Comparison of ENCODE assay signal across 20 cellular contexts in the genomic region with DNA sequence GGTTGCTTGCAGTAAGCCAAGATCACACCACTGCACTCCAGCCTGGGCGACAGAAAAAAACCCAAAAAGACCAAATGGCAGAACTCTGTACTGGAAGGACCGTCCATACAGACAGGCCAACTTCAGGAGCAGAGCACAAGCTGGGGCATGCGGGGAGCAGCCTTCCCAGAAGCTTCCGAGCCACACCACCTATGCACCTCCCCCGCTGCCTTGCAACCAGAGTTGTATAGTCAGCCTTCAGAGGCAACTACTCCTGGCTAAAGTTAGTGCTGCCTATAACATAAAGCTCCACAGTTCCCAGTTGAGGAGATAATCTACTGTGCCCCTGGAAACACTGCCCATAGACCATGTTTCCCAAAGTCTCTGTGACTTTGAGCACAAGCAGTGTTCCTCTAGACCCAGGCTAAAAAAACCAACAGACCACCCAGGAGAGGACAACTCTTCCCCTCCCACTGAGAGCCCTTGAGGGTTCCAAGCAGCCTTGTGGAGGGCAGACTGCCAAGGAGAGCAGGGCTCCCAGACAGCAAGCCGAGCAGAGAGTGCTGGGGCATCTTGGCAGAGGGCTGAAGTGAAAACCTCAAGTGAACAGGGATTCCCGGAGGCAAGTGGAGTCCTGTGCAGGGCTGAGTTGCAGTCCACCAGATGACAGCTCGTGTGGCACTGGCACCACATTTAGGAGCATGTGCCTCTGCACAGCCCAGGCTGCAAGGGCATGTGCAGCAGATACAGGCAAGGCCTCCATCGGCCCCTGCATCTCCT. TPM values are rescaled to one million over a fixed set of nuclear protein-coding genes. Genes with fewer than 3 reads are reported as not detected.
A peak's percentile ranks its signal among the peaks of the same experiment; 100 is the strongest.
DNase-seq lines count a peak whose midpoint lies in the region; ATAC-seq and TF ChIP-seq lines count a peak whose summit lies in the region.
"Had no signal": no experiment of that assay in that cellular context is flagged by ENCODE, and none has a peak within 500 bp of the region (broad histone marks: within the 10 kb centered on the region; RNA-seq: fewer than 3 reads in every experiment).

No MANE protein-coding gene starts in this region.

- H3K36me3 Mint-ChIP-seq in CD8-positive, alpha-beta T cell, result peaks cover 66% of the 10 kb centered on the region
- H3K36me3 Mint-ChIP-seq in nephron progenitor cell (ENCODE audit: low read depth), result peaks cover 67% of the 10 kb centered on the region

- POLR2A ChIA-PET in CD8-positive, alpha-beta T cell (lab: Charles Lee), result no interaction called here

- H3K4me3 Mint-ChIP-seq in CD8-positive, alpha-beta T cell, result no peak overlapping the region
- H3K4me3 Mint-ChIP-seq in nephron progenitor cell, result no peak overlapping the region
- H3K4me3 Mint-ChIP-seq: activated naive CD4-positive, alpha-beta T cell treated with anti-CD3 and anti-CD28 coated beads, Interleukin-2, amount 10 ng/mL, durations not matched to agents 7 days and 5 days had no signal

- no peaks in the 10 kb centered on the region for H3K9me3 Mint-ChIP-seq in CD8-positive, alpha-beta T cell
- H3K9me3 Mint-ChIP-seq in nephron progenitor cell, result no peaks in the 10 kb centered on the region
- H3K9me3 Mint-ChIP-seq: activated naive CD4-positive, alpha-beta T cell treated with anti-CD3 and anti-CD28 coated beads, Interleukin-2, amount 10 ng/mL, durations not matched to agents 7 days and 5 days had no signal

- peaks cover 30% of the 10 kb centered on the region for H3K4me1 Mint-ChIP-seq in CD8-positive, alpha-beta T cell (ENCODE audit: low read depth)
- H3K4me1 Mint-ChIP-seq in nephron progenitor cell, result peaks cover 24% of the 10 kb centered on the region

- no peak for DNase-seq in CD8-positive, alpha-beta T cell
- DNase-seq in SJCRH30 (peak; percentile 38 to 43), foreskin keratinocyte (peak in 1 of 2 donors; percentile 45), nephron progenitor cell (no peak), NCI-H2029 (lab: John Stamatoyannopoulos, UW) (no peak), ascending aorta (ENCODE audit: low spot score in 2 of 2) (no peak)
- DNase-seq: activated CD4-positive, CD25-positive, alpha-beta regulatory T cell; activated naive CD4-positive, alpha-beta T cell treated with anti-CD3 and anti-CD28 coated beads, Interleukin-2, amount 10 ng/mL, durations not matched to agents 7 days and 5 days; central memory CD4-positive, alpha-beta T cell; DND-41; mesendoderm; NCI-H2029 treated with DMSO at 0.1 percent for 48 hours; NCI-H524 treated with DMSO at 0.1 percent for 48 hours; PC-9; stimulated activated CD4-positive, alpha-beta T cell treated with anti-CD3 and anti-CD28 coated beads, Interleukin-12 subunit alpha, Interleukin-12 subunit beta, amount 100 ng/mL, for 4 hours had no signal

- no peak overlapping the region for H3K27ac ChIP-seq in CD8-positive, alpha-beta T cell (ENCODE audit: low read depth, low read length)
- H3K27ac ChIP-seq in SJCRH30 (no peak overlapping the region), foreskin keratinocyte (no peak overlapping the region), ascending aorta (no peak overlapping the region)
- H3K27ac ChIP-seq: BLaER1 treated with 17β-estradiol and CSF1 and Interleukin-3, amounts not matched to agents 10 nM and 100 nM; epithelial cell of prostate; PC-9 had no signal

- peak overlapping the region; percentile 49 for H3K27ac Mint-ChIP-seq in CD8-positive, alpha-beta T cell
- H3K27ac Mint-ChIP-seq in nephron progenitor cell, result peak overlapping the region; percentile 88

- H3K9me3 ChIP-seq in CD8-positive, alpha-beta T cell (ENCODE audit: low read length), result no peaks in the 10 kb centered on the region
- H3K9me3 ChIP-seq in SJCRH30 (replicated peaks) (no peaks in the 10 kb centered on the region), ascending aorta (no peaks in the 10 kb centered on the region)
- H3K9me3 ChIP-seq: BLaER1 treated with 17β-estradiol and CSF1 and Interleukin-3, amounts not matched to agents 10 nM and 100 nM; HAP-1 had no signal

- no peaks in the 10 kb centered on the region for H3K27me3 Mint-ChIP-seq in CD8-positive, alpha-beta T cell (ENCODE audit: low read depth)
- H3K27me3 Mint-ChIP-seq in nephron progenitor cell (ENCODE audit: low read depth, poor library complexity), result peaks cover 4% of the 10 kb centered on the region
- H3K27me3 Mint-ChIP-seq: activated naive CD4-positive, alpha-beta T cell treated with anti-CD3 and anti-CD28 coated beads, Interleukin-2, amount 10 ng/mL, durations not matched to agents 7 days and 5 days had no signal

- intact Hi-C loops in CD8-positive, alpha-beta T cell (cut with DNase I, micrococcal nuclease), result loop anchor here (10.0 kb wide), 2 partner anchors 413 to 623 kb away; a partner anchor contains a TSS
- intact Hi-C loops in ascending aorta (cut with DNase I), result no loop called here

- no peak overlapping the region for H3K4me3 ChIP-seq in CD8-positive, alpha-beta T cell (ENCODE audit: low read depth, low read length)
- H3K4me3 ChIP-seq in SJCRH30 (no peak overlapping the region), ascending aorta (no peak overlapping the region)
- H3K4me3 ChIP-seq: BLaER1 treated with 17β-estradiol and CSF1 and Interleukin-3, amounts not matched to agents 10 nM and 100 nM; HAP-1; PC-9 had no signal

- TF ChIP-seq CTCF in CD8-positive, alpha-beta T cell (IDR thresholded peaks at IDR 0.05), result no peak
- no peak for TF ChIP-seq CTCF in foreskin keratinocyte (conservative IDR thresholded peaks at IDR 0.05)
- no peak for TF ChIP-seq CTCF in nephron progenitor cell (IDR thresholded peaks at IDR 0.05)
- TF ChIP-seq CTCF in ascending aorta (IDR thresholded peaks at IDR 0.05), result no peak

- peaks cover 23% of the 10 kb centered on the region for H3K4me1 ChIP-seq in CD8-positive, alpha-beta T cell (ENCODE audit: insufficient read depth, low read length)
- H3K4me1 ChIP-seq in SJCRH30, result no peaks in the 10 kb centered on the region
- H3K4me1 ChIP-seq in foreskin keratinocyte, result no peaks in the 10 kb centered on the region
- peaks cover 0 to 14% of the 10 kb centered on the region in 2 donors for H3K4me1 ChIP-seq in ascending aorta

- no peak for ATAC-seq in CD8-positive, alpha-beta T cell
- peak; percentile 60 for ATAC-seq in foreskin keratinocyte
- ATAC-seq in GM21529 (IDR thresholded peaks at IDR 0.05; ENCODE audit: unreplicated experiment), result no peak
- ATAC-seq in HG03039 (IDR thresholded peaks at IDR 0.05; ENCODE audit: unreplicated experiment), result no peak

- peaks cover 20% of the 10 kb centered on the region for H3K36me3 ChIP-seq in CD8-positive, alpha-beta T cell (ENCODE audit: insufficient read depth, low read length)
- peaks cover 22% of the 10 kb centered on the region for H3K36me3 ChIP-seq in SJCRH30
- H3K36me3 ChIP-seq in ascending aorta, result peaks cover 31 to 32% of the 10 kb centered on the region in 2 donors

- CTCF ChIA-PET in CD8-positive, alpha-beta T cell (lab: Charles Lee), result interaction anchor here (1.0 kb wide), 1 partner anchor 13 kb away, joined by 3 read pairs; no protein-coding TSS in a partner anchor

- H3K27me3 ChIP-seq in CD8-positive, alpha-beta T cell (ENCODE audit: insufficient read depth, low read length), result no peaks in the 10 kb centered on the region
- no peaks in the 10 kb centered on the region for H3K27me3 ChIP-seq in SJCRH30
- H3K27me3 ChIP-seq in foreskin keratinocyte, result no peaks in the 10 kb centered on the region
- H3K27me3 ChIP-seq in ascending aorta, result no peaks in the 10 kb centered on the region
- H3K27me3 ChIP-seq: BLaER1 treated with 17β-estradiol and CSF1 and Interleukin-3, amounts not matched to agents 10 nM and 100 nM had no signal

RNA-seq across cellular contexts. Expression of a gene that starts 6.8 kb away (rescaled TPM):
- 1 to 10 TPM; 8.2 to 8.5 TPM for total RNA-seq in CD8-positive, alpha-beta T cell
- 10.0 and 12.7 TPM in 2 replicates for total RNA-seq in SJCRH30 (2014; rRNA removed; shearing (Covaris generic))
- total RNA-seq in foreskin keratinocyte (2.3 and 2.4 TPM in 2 replicates), ascending aorta (8.3 TPM)
- 1.7 and 2.0 TPM in 2 replicates for polyA plus RNA-seq in foreskin keratinocyte

RNA-seq across cellular contexts. Expression of a gene that starts 32.7 kb away (rescaled TPM):
- total RNA-seq in CD8-positive, alpha-beta T cell, result 1 to 10 TPM; 2.8 to 2.9 TPM
- total RNA-seq in SJCRH30 (2014; rRNA removed; shearing (Covaris generic)), result 4.0 and 5.5 TPM in 2 replicates
- total RNA-seq in foreskin keratinocyte, result 0.17 and 0.18 TPM in 2 replicates
- polyA plus RNA-seq in foreskin keratinocyte, result 0.24 and 0.30 TPM in 2 replicates
- total RNA-seq in ascending aorta, result 169 TPM

Comparison
In these comparisons a context has a peak if more than half of its experiments do, and no peak if none do; other contexts are left out.
1. DNase-seq: peak in SJCRH30 (2 of 2); none in CD8-positive, alpha-beta T cell (0 of 7), nephron progenitor cell (single experiment), NCI-H2029 (single experiment) and ascending aorta (0 of 2).
2. RNA of a gene that starts 32.7 kb away (total RNA-seq): 169 TPM in ascending aorta (single experiment); 4.0 to 5.5 TPM in SJCRH30, 2.8 to 2.9 TPM in CD8-positive, alpha-beta T cell and 0.17 to 0.18 TPM in foreskin keratinocyte; every median in the first group is over 10 times any median in the second.